17 cellular contexts compared by ENCODE assay signal in genomic region chr14:58697266-58697926, GRCh38.
"Had no signal": no experiment of that assay in that cellular context is flagged by ENCODE, and none has a peak within 500 bp of the region (broad histone marks: within the 10 kb centered on the region; RNA-seq: fewer than 3 reads in every experiment).

No MANE protein-coding gene starts in this region.

- H3K4me3 ChIP-seq: body of pancreas, lower lobe of right lung, psoas muscle, right atrium auricular region, spleen, testis had no signal

- FAIRE-seq: islet of Langerhans had no signal

- H3K4me1 ChIP-seq: body of pancreas, foreskin keratinocyte, lower lobe of right lung, right atrium auricular region, spleen, testis had no signal

- H3K9me3 ChIP-seq: body of pancreas, lower lobe of right lung, psoas muscle, right atrium auricular region, spleen, testis had no signal

- ATAC-seq: activated CD4-positive, CD25-positive, alpha-beta regulatory T cell treated with anti-CD3 and anti-CD28 coated beads, Interleukin-2, amount 50 U/mL, for 24 hours; activated CD8-positive, alpha-beta T cell treated with anti-CD3 and anti-CD28 coated beads for 36 hours; body of pancreas; foreskin keratinocyte; naive thymus-derived CD8-positive, alpha-beta T cell; psoas muscle had no signal

- H3K27me3 ChIP-seq: body of pancreas, right atrium auricular region, spleen, testis had no signal

- DNase-seq: activated CD4-positive, alpha-beta T cell treated with anti-CD3 and anti-CD28 coated beads, Interleukin-2, amount 10 ng/mL, durations not matched to agents 24 days and 14 days; activated CD8-positive, alpha-beta T cell treated with anti-CD3 and anti-CD28 coated beads for 36 hours; activated gamma-delta T cell; activated naive CD4-positive, alpha-beta T cell treated with anti-CD3 and anti-CD28 coated beads, Interleukin-2, amount 50 U/mL, for 16 hours; body of pancreas; effector memory CD4-positive, alpha-beta T cell; foreskin keratinocyte; lower lobe of right lung; naive thymus-derived CD8-positive, alpha-beta T cell; psoas muscle; spleen; stimulated activated CD4-positive, alpha-beta T cell treated with anti-CD3 and anti-CD28 coated beads, Interleukin-4, amount 100 ng/mL, for 1 hour; stimulated activated naive CD4-positive, alpha-beta T cell; testis had no signal

- H3K36me3 ChIP-seq: lower lobe of right lung, right atrium auricular region, spleen had no signal

- H3K27ac ChIP-seq: body of pancreas, foreskin keratinocyte, lower lobe of right lung, psoas muscle, right atrium auricular region, spleen, testis had no signal
